ENCODE assay signal across 9 cellular contexts in genomic region chr17:39688945-39689344, GRCh38. TPM values are rescaled to one million over a fixed set of nuclear protein-coding genes. Genes with fewer than 3 reads are reported as not detected.
A peak's percentile ranks its signal among the peaks of the same experiment; 100 is the strongest.
DNase-seq lines count a peak whose midpoint lies in the region; ATAC-seq and TF ChIP-seq lines count a peak whose summit lies in the region.
"Had no signal": no experiment of that assay in that cellular context is flagged by ENCODE, and none has a peak within 500 bp of the region (broad histone marks: within the 10 kb centered on the region; RNA-seq: fewer than 3 reads in every experiment).

No MANE protein-coding gene starts in this region.

- H3K27ac ChIP-seq in A673 (ENCODE audit: low read depth, low read length, poor library complexity, severe bottlenecking) (peak overlapping the region; percentile 96), HCT116 (ENCODE audit: low read depth, low read length) (peak overlapping the region; percentile 95), left lung (no peak overlapping the region), upper lobe of right lung (no peak overlapping the region), aorta (ENCODE audit: low read depth in 1 of 2, low read length in 2 of 2) (no peak overlapping the region)

- 28 to 36% methylated on average over 3 of the region's 3 CpGs for WGBS in aorta, 2 donors

- no peak overlapping the region for H2AFZ ChIP-seq in HCT116 (ENCODE audit: low read depth, low read length, poor library complexity, severe bottlenecking)

- no peaks in the 10 kb centered on the region for H3K79me2 ChIP-seq in HCT116 (ENCODE audit: insufficient read depth, low read length)

- POLR2A ChIA-PET in A673 (lab: Charles Lee; ENCODE audit: low non-redundant PET) (no interaction called here), HCT116 (lab: Charles Lee) (interaction anchor here (2.1 kb wide), 1 partner anchor 11 kb away, joined by 16 read pairs; the partner anchor contains the start of gene ERBB2)

- peak overlapping the region; percentile 91 for H3K4me2 ChIP-seq in HCT116 (ENCODE audit: low read length)

- RAD21 ChIA-PET in HCT116 (lab: Charles Lee; ENCODE audit: low non-redundant PET in 1 of 2, low total read pairs in 2 of 2, uncharacterized antibody in 2 of 2, unreplicated experiment in 2 of 2): no interaction called here

- H3K9me2 ChIP-seq in HCT116 (ENCODE audit: insufficient read depth): no peaks in the 10 kb centered on the region

- H3K36me3 ChIP-seq in A673 (ENCODE audit: insufficient read depth, low read length, poor library complexity, severe bottlenecking) (no peaks in the 10 kb centered on the region), HCT116 (ENCODE audit: control insufficient read depth in 1 of 2, insufficient read depth in 2 of 2, low read length in 2 of 2) (no peaks in the 10 kb centered on the region), adipocyte (ENCODE audit: control insufficient read depth, insufficient read depth, low read length, severe bottlenecking) (no peaks in the 10 kb centered on the region), left lung (peaks cover 0 to 10% of the 10 kb centered on the region in 2 donors), upper lobe of right lung (peaks cover 9% of the 10 kb centered on the region), aorta (ENCODE audit: control insufficient read depth in 1 of 2, insufficient read depth in 2 of 2, low read length in 1 of 2) (no peaks in the 10 kb centered on the region)

- intact Hi-C loops in A673 (cut with micrococcal nuclease; ENCODE audit: unreplicated experiment) (no loop called here), HCT116 (cut with micrococcal nuclease) (no loop called here), left lung (cut with DNase I) (no loop called here), upper lobe of right lung (cut with DNase I) (no loop called here), aorta (cut with DNase I) (loop anchor here in 1 of 2 donors (1.0 kb wide), 1 partner anchor 10 kb away; no protein-coding TSS in a partner anchor)

- no TSS peak for BruUV-seq in A673 (replicated peaks; lab: Mats Ljungman, UMichigan)
- BruUV-seq in HCT116 (replicated peaks; lab: Mats Ljungman, UMichigan): no TSS peak

- H3K4me3 ChIP-seq in A673 (ENCODE audit: low read depth, low read length, poor library complexity, severe bottlenecking) (peak overlapping the region; percentile 62), HCT116 (replicated peaks in 1 of 2; ENCODE audit: low read depth in 1 of 2, low read length in 2 of 2) (peak overlapping the region; percentile 84 to 89), adipocyte (ENCODE audit: low read length) (peak overlapping the region; percentile 100), left lung (peak overlapping the region in 1 of 2 donors; percentile 74), upper lobe of right lung (no peak overlapping the region), aorta (ENCODE audit: low read length in 2 of 2) (no peak overlapping the region)

- ATAC-seq in HCT116: no peak
- ATAC-seq in left lung: peak; percentile 9
- ATAC-seq in upper lobe of right lung: no peak
- ATAC-seq in aorta (ENCODE audit: low FRiP score): no peak

- H3K27me3 ChIP-seq in A673 (replicated peaks; ENCODE audit: insufficient read depth, low read depth, low read length, poor library complexity) (no peaks in the 10 kb centered on the region), HCT116 (ENCODE audit: insufficient read depth, low read length) (no peaks in the 10 kb centered on the region), adipocyte (replicated peaks; ENCODE audit: control insufficient read depth, insufficient read depth, low read length) (no peaks in the 10 kb centered on the region), left lung (peaks cover 0 to 4% of the 10 kb centered on the region in 2 donors), upper lobe of right lung (no peaks in the 10 kb centered on the region), aorta (ENCODE audit: control insufficient read depth in 1 of 2, insufficient read depth in 2 of 2, low read length in 1 of 2) (no peaks in the 10 kb centered on the region)

- H3K9ac ChIP-seq in HCT116 (ENCODE audit: low read length): peak overlapping the region; percentile 77
- peak overlapping the region; percentile 89 for H3K9ac ChIP-seq in adipocyte (ENCODE audit: low read length)

- H4K20me1 ChIP-seq in HCT116 (ENCODE audit: insufficient read depth): no peaks in the 10 kb centered on the region

- TF ChIP-seq RAD21 in HCT116 (IDR thresholded peaks at IDR 0.05; ENCODE audit: low read depth): peak; percentile 60; the same call in 1 of the 2 replicates

- CTCF ChIA-PET in A673 (lab: Charles Lee): no interaction called here
- CTCF ChIA-PET in HCT116 (lab: Charles Lee): interaction anchor here (1.0 to 2.4 kb wide), 2 partner anchors 36 to 67 kb away, joined by 4 to 9 read pairs; no protein-coding TSS in a partner anchor

- DNase-seq in A673 (ENCODE audit: low spot score): no peak
- DNase-seq in HCT116 (ENCODE audit: low read depth, low spot score): no peak
- DNase-seq in adipocyte (ENCODE audit: low read depth): no peak
- DNase-seq in left lung: peak in 1 of 2 donors; percentile 2
- DNase-seq in upper lobe of right lung: no peak
- no peak for DNase-seq in aorta
- no peak for DNase-seq in putamen (ENCODE audit: low spot score)
- DNase-seq in SW480 (ENCODE audit: low spot score): no peak
- DNase-seq: activated CD8-positive, alpha-beta memory T cell treated with anti-CD3 and anti-CD28 coated beads, Interleukin-2, amount 50 U/mL, for 4 hours had no signal

- H3K9me3 ChIP-seq in A673 (ENCODE audit: low read depth, low read length, poor library complexity, severe bottlenecking) (no peaks in the 10 kb centered on the region), HCT116 (ENCODE audit: control insufficient read depth in 1 of 2, insufficient read depth in 1 of 2, low read depth in 1 of 2, low read length in 2 of 2) (no peaks in the 10 kb centered on the region), adipocyte (ENCODE audit: control insufficient read depth, low read length) (no peaks in the 10 kb centered on the region), left lung (no peaks in the 10 kb centered on the region), upper lobe of right lung (no peaks in the 10 kb centered on the region), aorta (ENCODE audit: control insufficient read depth, low read length) (no peaks in the 10 kb centered on the region)

- TF ChIP-seq POLR2A in HCT116 (IDR thresholded peaks at IDR 0.05; ENCODE audit: borderline replicate concordance, extremely low read depth, insufficient read depth, insufficient read length): no peak

- TF ChIP-seq CTCF in A673 (conservative IDR thresholded peaks at IDR 0.05; ENCODE audit: low read depth, low read length) (no peak), HCT116 (IDR thresholded peaks at IDR 0.05 in 2 of 3, conservative IDR thresholded peaks at IDR 0.05 in 1 of 3; ENCODE audit: borderline replicate concordance in 1 of 3, insufficient read depth in 1 of 3, low read depth in 2 of 3, low read length in 2 of 3) (peak in 1 of 3 experiments; percentile 45; a peak in 1 of 6 replicates), left lung (IDR thresholded peaks at IDR 0.05) (no peak), upper lobe of right lung (IDR thresholded peaks at IDR 0.05) (no peak)

- H3K4me1 ChIP-seq in A673 (ENCODE audit: insufficient read depth, low read length, poor library complexity, severe bottlenecking) (no peaks in the 10 kb centered on the region), HCT116 (ENCODE audit: control insufficient read depth in 1 of 2, insufficient read depth in 2 of 2, low read length in 2 of 2) (peaks cover 10 to 19% of the 10 kb centered on the region in 2 experiments; a peak in 3 of 4 replicates), adipocyte (ENCODE audit: control insufficient read depth, insufficient read depth, low read length) (peaks cover 13% of the 10 kb centered on the region), left lung (peaks cover 14 to 15% of the 10 kb centered on the region in 2 donors), upper lobe of right lung (peaks cover 16% of the 10 kb centered on the region), aorta (ENCODE audit: control insufficient read depth in 1 of 2, insufficient read depth in 2 of 2, low read length in 2 of 2) (peaks cover 0 to 1% of the 10 kb centered on the region in 2 donors)

TF ChIP-seq in HCT116, 20 proteins besides CTCF, POLR2A, EP300 and RAD21 (continues in another document):
- no peak for TF ChIP-seq SP1 (IDR thresholded peaks at IDR 0.05; ENCODE audit: low read depth)
- TF ChIP-seq TCF7L2 (IDR thresholded peaks at IDR 0.05; ENCODE audit: borderline replicate concordance, extremely low read depth, insufficient read depth, insufficient read length): no peak

RNA-seq across cellular contexts. Expression of gene PGAP3, which starts 1.1 kb away (rescaled TPM):
- 3.6 and 7.6 TPM in 2 replicates for total RNA-seq in A673 (2021)
- total RNA-seq in HCT116 (2021; ENCODE audit: unreplicated experiment): 15.2 TPM
- 8.2 and 8.7 TPM in 2 replicates for polyA plus RNA-seq in HCT116 (2012)
- total RNA-seq in left lung: 10 to 100 TPM; 17.2 to 32.9 TPM
- total RNA-seq in upper lobe of right lung: 24.5 TPM
- 10 to 100 TPM; 21.9 to 22.0 TPM for total RNA-seq in aorta
- polyA plus RNA-seq in aorta: 10 to 100 TPM; 13.3 to 25.5 TPM

RNA-seq across cellular contexts. Expression of gene ERBB2, which starts 10.9 kb away (rescaled TPM):
- total RNA-seq in A673 (2021): 11.1 and 17.8 TPM in 2 replicates
- 75.8 TPM for total RNA-seq in HCT116 (2021; ENCODE audit: unreplicated experiment)
- polyA plus RNA-seq in HCT116 (2012): 46.7 and 51.7 TPM in 2 replicates
- 100 to 1,000 TPM in 1 of 2 donors, 10 to 100 TPM in 1; 65.1 to 137 TPM for total RNA-seq in left lung
- 97.5 TPM for total RNA-seq in upper lobe of right lung
- total RNA-seq in aorta: 10 to 100 TPM; 73.0 to 74.0 TPM
- polyA plus RNA-seq in aorta: 10 to 100 TPM; 22.7 to 45.3 TPM

RNA-seq across cellular contexts. Expression of gene PNMT, which starts 20.7 kb away (rescaled TPM):
- not detected in 2 replicates for total RNA-seq in A673 (2021)
- not detected for total RNA-seq in HCT116 (2021; ENCODE audit: unreplicated experiment)
- 0.09 and 0.10 TPM in 2 replicates for polyA plus RNA-seq in HCT116 (2012)
- total RNA-seq in left lung: under 1 TPM; 0.38 to 0.58 TPM
- total RNA-seq in upper lobe of right lung: 4.3 TPM
- 1 to 10 TPM in 1 of 2 donors, under 1 TPM in 1; 0.75 to 1.5 TPM for total RNA-seq in aorta
- polyA plus RNA-seq in aorta: 10 to 100 TPM in 1 of 2 donors, under 1 TPM in 1; 0.75 to 30.2 TPM

RNA-seq across cellular contexts. Expression of gene TCAP, which starts 23.8 kb away (rescaled TPM):
- total RNA-seq in A673 (2021): 0.54 and 0.79 TPM in 2 replicates
- 1.5 TPM for total RNA-seq in HCT116 (2021; ENCODE audit: unreplicated experiment)
- polyA plus RNA-seq in HCT116 (2012): 0.77 and 1.0 TPM in 2 replicates
- 1 to 10 TPM; 2.0 to 2.6 TPM for total RNA-seq in left lung
- total RNA-seq in upper lobe of right lung: 5.3 TPM
- total RNA-seq in aorta: 1 to 10 TPM; 1.9 to 3.1 TPM
- 1 to 10 TPM; 4.0 to 9.3 TPM for polyA plus RNA-seq in aorta

RNA-seq across cellular contexts. Expression of gene MIEN1, which starts 41.4 kb away (rescaled TPM):
- 30.5 and 33.5 TPM in 2 replicates for total RNA-seq in A673 (2021)
- 73.9 TPM for total RNA-seq in HCT116 (2021; ENCODE audit: unreplicated experiment)
- polyA plus RNA-seq in HCT116 (2012): 96.7 and 109 TPM in 2 replicates
- 10 to 100 TPM; 45.6 to 57.9 TPM for total RNA-seq in left lung
- total RNA-seq in upper lobe of right lung: 48.5 TPM
- total RNA-seq in aorta: 10 to 100 TPM; 21.6 to 28.2 TPM
- 10 to 100 TPM; 63.9 to 82.4 TPM for polyA plus RNA-seq in aorta

Comparison
In these comparisons a context has a peak if more than half of its experiments do, and no peak if none do; other contexts are left out.
1. H3K27ac ChIP-seq: peak in A673 (single experiment) and HCT116 (single experiment); none in left lung (0 of 2), upper lobe of right lung (single experiment) and aorta (0 of 2).
2. H3K4me3 ChIP-seq: peak in A673 (single experiment), HCT116 (2 of 2) and adipocyte (single experiment); none in upper lobe of right lung (single experiment) and aorta (0 of 2).